1 cellular context compared by ENCODE assay signal in genomic region chrX:68498508-68499379, GRCh38.
TF ChIP-seq lines count a peak whose summit lies in the region.

YIPF6 (plus strand) TSS chrX:68499051; CDS start chrX:68499067, 16 bp downstream.

TF ChIP-seq in SK-N-SH, 30 proteins besides CTCF, POLR2A, EP300 and RAD21 (continued from another document):
- peak; percentile 93 for TF ChIP-seq CHD2 (IDR thresholded peaks at IDR 0.05; ENCODE audit: low read length, partially characterized antibody)
- no peak; the same call in none of the 2 replicates for TF ChIP-seq PBX3 (IDR thresholded peaks at IDR 0.05)
- TF ChIP-seq RFX5 (IDR thresholded peaks at IDR 0.05; ENCODE audit: low read length) = no peak
